ENCODE assay signal across 31 cellular contexts in genomic region chr12:59627582-59627981, GRCh38. TPM values are rescaled to one million over a fixed set of nuclear protein-coding genes. Genes with fewer than 3 reads are reported as not detected.
DNase-seq lines count a peak whose midpoint lies in the region; ATAC-seq and TF ChIP-seq lines count a peak whose summit lies in the region.
"Had no signal": no experiment of that assay in that cellular context is flagged by ENCODE, and none has a peak within 500 bp of the region (broad histone marks: within the 10 kb centered on the region; RNA-seq: fewer than 3 reads in every experiment).

No MANE protein-coding gene starts in this region.

- H3K79me2 ChIP-seq in GM23248 (ENCODE audit: insufficient read depth) (peaks cover 17% of the 10 kb centered on the region; the same call in 1 of the 2 replicates), osteoblast (ENCODE audit: insufficient read depth, low read length) (no peaks in the 10 kb centered on the region)
- H3K79me2 ChIP-seq: parathyroid adenoma had no signal

- H2AFZ ChIP-seq in GM23248 = no peak overlapping the region
- H2AFZ ChIP-seq in osteoblast (ENCODE audit: low read length) = no peak overlapping the region
- H2AFZ ChIP-seq: parathyroid adenoma had no signal

- H4K20me1 ChIP-seq in GM23248 (ENCODE audit: insufficient read depth) = no peaks in the 10 kb centered on the region
- H4K20me1 ChIP-seq in osteoblast (ENCODE audit: insufficient read depth, low read length) = no peaks in the 10 kb centered on the region

- H3K4me1 ChIP-seq in GM23248 (ENCODE audit: insufficient read depth) (no peaks in the 10 kb centered on the region), osteoblast (ENCODE audit: insufficient read depth, low read length) (no peaks in the 10 kb centered on the region)
- H3K4me1 ChIP-seq: left lung, parathyroid adenoma, testis had no signal

- H3K4me3 ChIP-seq in GM23248 (no peak overlapping the region), osteoblast (ENCODE audit: insufficient read depth, low read length) (no peak overlapping the region)
- H3K4me3 ChIP-seq: BLaER1 treated with 17β-estradiol and CSF1 and Interleukin-3, amounts not matched to agents 10 nM and 100 nM; esophagus muscularis mucosa; left lung; testis had no signal

- H3K36me3 ChIP-seq in GM23248 (ENCODE audit: low read depth) (no peaks in the 10 kb centered on the region), osteoblast (ENCODE audit: insufficient read depth, low read length) (no peaks in the 10 kb centered on the region)
- H3K36me3 ChIP-seq: brain microvascular endothelial cell, esophagus muscularis mucosa, left lung had no signal

- H3K9me2 ChIP-seq in GM23248 (ENCODE audit: insufficient read depth) = no peaks in the 10 kb centered on the region

- no peaks in the 10 kb centered on the region for H3K9me3 ChIP-seq in GM23248 (ENCODE audit: low read depth)
- no peaks in the 10 kb centered on the region for H3K9me3 ChIP-seq in osteoblast (ENCODE audit: low read depth, low read length)
- H3K9me3 ChIP-seq: esophagus muscularis mucosa, left lung, testis had no signal

- no peak overlapping the region for H3K9ac ChIP-seq in GM23248
- H3K9ac ChIP-seq: BLaER1 treated with 17β-estradiol and CSF1 and Interleukin-3, amounts not matched to agents 10 nM and 100 nM; parathyroid adenoma had no signal

- in situ Hi-C loops in GM23248 (cut with MboI) = no loop called here

- H3F3A ChIP-seq in GM23248 (ENCODE audit: insufficient read depth) = no peaks in the 10 kb centered on the region

- ATAC-seq in activated CD4-positive, CD25-positive, alpha-beta regulatory T cell treated with anti-CD3 and anti-CD28 coated beads, Interleukin-2, amount 50 U/mL, for 24 hours = peak; percentile 46 to 56
- ATAC-seq in GM18858 (IDR thresholded peaks at IDR 0.05; ENCODE audit: unreplicated experiment) (peak; percentile 55), GM21619 (IDR thresholded peaks at IDR 0.05; ENCODE audit: unreplicated experiment) (peak; percentile 53), HG03439 (IDR thresholded peaks at IDR 0.05; ENCODE audit: unreplicated experiment) (peak; percentile 56)

- H3K4me2 ChIP-seq in GM23248 (ENCODE audit: unreplicated experiment) = no peak overlapping the region
- H3K4me2 ChIP-seq in osteoblast (ENCODE audit: insufficient read depth, low read length) = no peak overlapping the region
- H3K4me2 ChIP-seq: BLaER1 treated with 17β-estradiol and CSF1 and Interleukin-3, amounts not matched to agents 10 nM and 100 nM had no signal

- no peak for DNase-seq in activated CD4-positive, CD25-positive, alpha-beta regulatory T cell (lab: John Stamatoyannopoulos, UW)
- no peak for DNase-seq in GM23248
- DNase-seq in osteoblast (ENCODE audit: insufficient read length, low spot score, missing footprints) = no peak
- DNase-seq in NCI-H1694 treated with DMSO at 0.1 percent for 48 hours (lab: John Stamatoyannopoulos, UW) = no peak
- DNase-seq: activated CD4-positive, CD25-positive, alpha-beta regulatory T cell treated with anti-CD3 and anti-CD28 coated beads, Interleukin-2, amount 50 U/mL, for 72 hours; activated CD8-positive, alpha-beta memory T cell treated with anti-CD3 and anti-CD28 coated beads for 24 hours; activated naive CD4-positive, alpha-beta T cell treated with Interleukin-2 at 50 U/mL for 16 hours; amniotic stem cell; brain microvascular endothelial cell; DMS153; foreskin fibroblast; HCEC 1CT; islet precursor cell; Kasumi-1; left lung; mesenchymal stem cell; NCI-H1417; NCI-H2081; NCI-H526 treated with DMSO at 0.1 percent for 48 hours; NK-92 treated with Interleukin-12 subunit alpha and Interleukin-12 subunit beta, amount 100 ng/mL, for 24 hours; retina; stimulated activated naive CD4-positive, alpha-beta T cell; testis had no signal

- H3K27ac ChIP-seq in GM23248 = no peak overlapping the region
- H3K27ac ChIP-seq in osteoblast (ENCODE audit: low read depth, low read length) = no peak overlapping the region
- H3K27ac ChIP-seq: 22Rv1; BLaER1 treated with 17β-estradiol and CSF1 and Interleukin-3, amounts not matched to agents 10 nM and 100 nM; brain microvascular endothelial cell; esophagus muscularis mucosa; left lung; parathyroid adenoma; testis had no signal

- TF ChIP-seq CTCF in osteoblast (IDR thresholded peaks at IDR 0.05; ENCODE audit: extremely low read depth, low read depth, low read length) = no peak

- H3K27me3 ChIP-seq in GM23248 (replicated peaks; ENCODE audit: insufficient read depth) (no peaks in the 10 kb centered on the region), osteoblast (ENCODE audit: insufficient read depth, low read length) (no peaks in the 10 kb centered on the region)
- H3K27me3 ChIP-seq: BLaER1 treated with 17β-estradiol and CSF1 and Interleukin-3, amounts not matched to agents 10 nM and 100 nM; brain microvascular endothelial cell; esophagus muscularis mucosa; left lung; testis had no signal

RNA-seq across cellular contexts. Expression of gene SLC16A7, which starts 31.8 kb away (rescaled TPM):
- total RNA-seq in GM23248 (2014; rRNA removed; shearing (Covaris generic)) = 40.6 and 49.0 TPM in 2 replicates
- 14.0 and 15.7 TPM in 2 replicates for polyA plus RNA-seq in GM23248 (2016; fragmentation: Nextera tagmentation; extraction: Ambion mirVana)
- 53.2 and 54.8 TPM in 2 replicates for total RNA-seq in osteoblast
